31 cellular contexts compared by ENCODE assay signal in the genomic region with DNA sequence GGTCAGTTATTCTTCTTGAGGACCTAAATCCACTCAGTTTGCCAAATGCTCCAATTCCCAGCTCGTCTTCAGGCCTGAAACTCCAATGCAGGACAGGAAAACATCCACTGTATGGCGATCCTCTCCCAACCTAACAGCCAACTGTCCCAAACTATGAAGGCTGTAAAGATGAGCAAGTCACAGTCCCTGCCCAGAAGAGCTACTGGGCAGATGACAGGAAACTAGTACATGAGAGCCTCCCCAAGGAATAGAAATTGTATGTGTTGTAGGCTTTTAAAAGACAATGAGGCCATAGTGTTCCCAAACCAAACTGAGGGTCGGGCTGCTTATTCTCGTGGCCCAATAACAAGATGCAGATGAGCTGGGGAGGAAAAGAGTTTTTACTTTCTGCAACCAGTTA.
DNase-seq lines count a peak whose midpoint lies in the region; ATAC-seq and TF ChIP-seq lines count a peak whose summit lies in the region.
"Had no signal": no experiment of that assay in that cellular context is flagged by ENCODE, and none has a peak within 500 bp of the region (broad histone marks: within the 10 kb centered on the region; RNA-seq: fewer than 3 reads in every experiment).

No MANE protein-coding gene starts in this region.

- TF ChIP-seq POLR2A in transverse colon (IDR thresholded peaks at IDR 0.05) = no peak

- ATAC-seq in HG02623 (IDR thresholded peaks at IDR 0.05; ENCODE audit: unreplicated experiment) = no peak
- ATAC-seq: K562, T-helper 17 cell had no signal

- intact Hi-C loops in transverse colon (cut with DNase I; ENCODE audit: low total_unique reads) = no loop called here

- no peaks in the 10 kb centered on the region for H3K27me3 ChIP-seq in liver (ENCODE audit: control insufficient read depth in 4 of 4, insufficient read depth in 4 of 4, low read length in 3 of 4)
- H3K27me3 ChIP-seq in transverse colon = no peaks in the 10 kb centered on the region
- H3K27me3 ChIP-seq: testis, vagina had no signal

- no peak for TF ChIP-seq CTCF in VCaP (conservative IDR thresholded peaks at IDR 0.05)
- no peak for TF ChIP-seq CTCF in liver (IDR thresholded peaks at IDR 0.05; ENCODE audit: low read depth, low read length, missing input control)
- TF ChIP-seq CTCF in transverse colon (IDR thresholded peaks at IDR 0.05) = no peak

- H3K9me3 ChIP-seq in liver (ENCODE audit: control insufficient read depth in 4 of 4, low read length in 3 of 4) (no peaks in the 10 kb centered on the region), transverse colon (no peaks in the 10 kb centered on the region)
- H3K9me3 ChIP-seq: SK-N-SH, testis, vagina had no signal

- TF ChIP-seq EP300 in transverse colon (IDR thresholded peaks at IDR 0.05; ENCODE audit: low read depth) = no peak

- H3K4me3 ChIP-seq in liver (ENCODE audit: low read depth in 1 of 3, low read length in 3 of 3) (no peak overlapping the region), transverse colon (no peak overlapping the region)
- H3K4me3 ChIP-seq: K562, testis, vagina had no signal

- in situ Hi-C loops in transverse colon (cut with MboI; ENCODE audit: low pct_ligation_motif_present in 1 of 4, low pct_unique_long_range_greater_than_20kb in 1 of 4, low sequenced_read_pairs in 3 of 4) = no loop called here

- H3K36me3 ChIP-seq in liver (ENCODE audit: control insufficient read depth in 4 of 4, insufficient read depth in 3 of 4, low read depth in 1 of 4, low read length in 3 of 4) (no peaks in the 10 kb centered on the region), transverse colon (no peaks in the 10 kb centered on the region)
- H3K36me3 ChIP-seq: vagina had no signal

- DNase-seq in DMS53 treated with DMSO at 0.1 percent for 48 hours (lab: John Stamatoyannopoulos, UW; ENCODE audit: unreplicated experiment) (peak; percentile 19), transverse colon (no peak), NCI-H1105 treated with DMSO at 0.1 percent for 48 hours (lab: John Stamatoyannopoulos, UW) (no peak)
- no peak for DNase-seq in activated CD8-positive, alpha-beta memory T cell treated with anti-CD3 and anti-CD28 coated beads for 24 hours
- DNase-seq: activated CD4-positive, alpha-beta memory T cell treated with anti-CD3 and anti-CD28 coated beads for 36 hours; activated CD4-positive, CD25-positive, alpha-beta regulatory T cell treated with anti-CD3 and anti-CD28 coated beads, Interleukin-2, amount 50 U/mL, for 72 hours; activated CD8-positive, alpha-beta memory T cell treated with anti-CD3 and anti-CD28 coated beads, Interleukin-2, amount 50 U/mL, for 4 hours; activated naive CD4-positive, alpha-beta T cell treated with Interleukin-2 at 50 U/mL for 16 hours; C1 segment of cervical spinal cord; central memory CD4-positive, alpha-beta T cell; COR-L47; DMS79 treated with DMSO at 0.1 percent for 48 hours; erythroblast; GDM1; GOT3; HFFc6; NCI-H1092; NCI-H1694 treated with DMSO at 0.1 percent for 48 hours; NCI-H2171 treated with DMSO at 0.1 percent for 48 hours; NCI-H524; nephron progenitor cell; NK-92 treated with Interleukin-12 subunit alpha and Interleukin-12 subunit beta, amount 100 ng/mL, for 24 hours; SK-N-SH; stimulated activated CD8-positive, alpha-beta memory T cell treated with anti-CD3 and anti-CD28 coated beads, Interleukin-4, amount 100 ng/mL, for 48 hours; T-helper 17 cell; testis had no signal

- TF ChIP-seq RAD21 in liver (IDR thresholded peaks at IDR 0.05) = no peak

- no peak overlapping the region for H3K9ac ChIP-seq in liver (ENCODE audit: low read depth in 1 of 2, low read length in 2 of 2)
- H3K9ac ChIP-seq: SK-N-SH had no signal

- 87% methylated on average over 4 of the region's 4 CpGs for WGBS in liver
- 33 to 62% methylated on average over 1 to 4 of the region's 4 CpGs for WGBS in transverse colon (ENCODE audit: low coverage in 1 of 2), 2 donors

- peak overlapping the region; percentile 74 for H3K27ac ChIP-seq in VCaP
- peak overlapping the region; percentile 83 to 84 for H3K27ac ChIP-seq in liver (ENCODE audit: low read depth in 1 of 2, low read length in 2 of 2)
- peak overlapping the region; percentile 61 to 85 (median 78) for H3K27ac ChIP-seq in transverse colon
- H3K27ac ChIP-seq: testis had no signal

- H3K4me1 ChIP-seq in liver (ENCODE audit: control insufficient read depth in 4 of 4, insufficient read depth in 4 of 4, low read length in 3 of 4) = peaks cover 10 to 35% (median 24%) of the 10 kb centered on the region in 4 donors
- peaks cover 12 to 32% (median 23%) of the 10 kb centered on the region in 4 donors for H3K4me1 ChIP-seq in transverse colon
- H3K4me1 ChIP-seq: testis had no signal

TF ChIP-seq in liver, 16 proteins besides CTCF, POLR2A, EP300 and RAD21:
- TF ChIP-seq GABPA (IDR thresholded peaks at IDR 0.05 in 1 of 2, conservative IDR thresholded peaks at IDR 0.05 in 1 of 2) (no peak), JUND (IDR thresholded peaks at IDR 0.05) (no peak), SP1 (IDR thresholded peaks at IDR 0.05) (no peak), TAF1 (conservative IDR thresholded peaks at IDR 0.05) (no peak), FOXA1 (IDR thresholded peaks at IDR 0.05) (no peak), EGR1 (IDR thresholded peaks at IDR 0.05; ENCODE audit: low read depth in 2 of 2) (no peak), FOXA2 (IDR thresholded peaks at IDR 0.05) (no peak), HNF4A (conservative IDR thresholded peaks at IDR 0.05) (no peak), NR2F2 (IDR thresholded peaks at IDR 0.05) (no peak), RXRA (IDR thresholded peaks at IDR 0.05) (no peak), YY1 (IDR thresholded peaks at IDR 0.05) (no peak), HNF4G (IDR thresholded peaks at IDR 0.05) (no peak)
- TF ChIP-seq, protein P1, sequence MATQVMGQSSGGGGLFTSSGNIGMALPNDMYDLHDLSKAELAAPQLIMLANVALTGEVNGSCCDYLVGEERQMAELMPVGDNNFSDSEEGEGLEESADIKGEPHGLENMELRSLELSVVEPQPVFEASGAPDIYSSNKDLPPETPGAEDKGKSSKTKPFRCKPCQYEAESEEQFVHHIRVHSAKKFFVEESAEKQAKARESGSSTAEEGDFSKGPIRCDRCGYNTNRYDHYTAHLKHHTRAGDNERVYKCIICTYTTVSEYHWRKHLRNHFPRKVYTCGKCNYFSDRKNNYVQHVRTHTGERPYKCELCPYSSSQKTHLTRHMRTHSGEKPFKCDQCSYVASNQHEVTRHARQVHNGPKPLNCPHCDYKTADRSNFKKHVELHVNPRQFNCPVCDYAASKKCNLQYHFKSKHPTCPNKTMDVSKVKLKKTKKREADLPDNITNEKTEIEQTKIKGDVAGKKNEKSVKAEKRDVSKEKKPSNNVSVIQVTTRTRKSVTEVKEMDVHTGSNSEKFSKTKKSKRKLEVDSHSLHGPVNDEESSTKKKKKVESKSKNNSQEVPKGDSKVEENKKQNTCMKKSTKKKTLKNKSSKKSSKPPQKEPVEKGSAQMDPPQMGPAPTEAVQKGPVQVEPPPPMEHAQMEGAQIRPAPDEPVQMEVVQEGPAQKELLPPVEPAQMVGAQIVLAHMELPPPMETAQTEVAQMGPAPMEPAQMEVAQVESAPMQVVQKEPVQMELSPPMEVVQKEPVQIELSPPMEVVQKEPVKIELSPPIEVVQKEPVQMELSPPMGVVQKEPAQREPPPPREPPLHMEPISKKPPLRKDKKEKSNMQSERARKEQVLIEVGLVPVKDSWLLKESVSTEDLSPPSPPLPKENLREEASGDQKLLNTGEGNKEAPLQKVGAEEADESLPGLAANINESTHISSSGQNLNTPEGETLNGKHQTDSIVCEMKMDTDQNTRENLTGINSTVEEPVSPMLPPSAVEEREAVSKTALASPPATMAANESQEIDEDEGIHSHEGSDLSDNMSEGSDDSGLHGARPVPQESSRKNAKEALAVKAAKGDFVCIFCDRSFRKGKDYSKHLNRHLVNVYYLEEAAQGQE (IDR thresholded peaks at IDR 0.05) = no peak
- TF ChIP-seq, protein P2, sequence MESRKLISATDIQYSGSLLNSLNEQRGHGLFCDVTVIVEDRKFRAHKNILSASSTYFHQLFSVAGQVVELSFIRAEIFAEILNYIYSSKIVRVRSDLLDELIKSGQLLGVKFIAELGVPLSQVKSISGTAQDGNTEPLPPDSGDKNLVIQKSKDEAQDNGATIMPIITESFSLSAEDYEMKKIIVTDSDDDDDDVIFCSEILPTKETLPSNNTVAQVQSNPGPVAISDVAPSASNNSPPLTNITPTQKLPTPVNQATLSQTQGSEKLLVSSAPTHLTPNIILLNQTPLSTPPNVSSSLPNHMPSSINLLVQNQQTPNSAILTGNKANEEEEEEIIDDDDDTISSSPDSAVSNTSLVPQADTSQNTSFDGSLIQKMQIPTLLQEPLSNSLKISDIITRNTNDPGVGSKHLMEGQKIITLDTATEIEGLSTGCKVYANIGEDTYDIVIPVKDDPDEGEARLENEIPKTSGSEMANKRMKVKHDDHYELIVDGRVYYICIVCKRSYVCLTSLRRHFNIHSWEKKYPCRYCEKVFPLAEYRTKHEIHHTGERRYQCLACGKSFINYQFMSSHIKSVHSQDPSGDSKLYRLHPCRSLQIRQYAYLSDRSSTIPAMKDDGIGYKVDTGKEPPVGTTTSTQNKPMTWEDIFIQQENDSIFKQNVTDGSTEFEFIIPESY (IDR thresholded peaks at IDR 0.05) = no peak
- TF ChIP-seq, protein P3, sequence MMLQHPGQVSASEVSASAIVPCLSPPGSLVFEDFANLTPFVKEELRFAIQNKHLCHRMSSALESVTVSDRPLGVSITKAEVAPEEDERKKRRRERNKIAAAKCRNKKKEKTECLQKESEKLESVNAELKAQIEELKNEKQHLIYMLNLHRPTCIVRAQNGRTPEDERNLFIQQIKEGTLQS (IDR thresholded peaks at IDR 0.05) = no peak
- TF ChIP-seq, protein P4, sequence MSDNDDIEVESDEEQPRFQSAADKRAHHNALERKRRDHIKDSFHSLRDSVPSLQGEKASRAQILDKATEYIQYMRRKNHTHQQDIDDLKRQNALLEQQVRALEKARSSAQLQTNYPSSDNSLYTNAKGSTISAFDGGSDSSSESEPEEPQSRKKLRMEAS (IDR thresholded peaks at IDR 0.05) = no peak
